14 cellular contexts compared by ENCODE assay signal in the genomic region with DNA sequence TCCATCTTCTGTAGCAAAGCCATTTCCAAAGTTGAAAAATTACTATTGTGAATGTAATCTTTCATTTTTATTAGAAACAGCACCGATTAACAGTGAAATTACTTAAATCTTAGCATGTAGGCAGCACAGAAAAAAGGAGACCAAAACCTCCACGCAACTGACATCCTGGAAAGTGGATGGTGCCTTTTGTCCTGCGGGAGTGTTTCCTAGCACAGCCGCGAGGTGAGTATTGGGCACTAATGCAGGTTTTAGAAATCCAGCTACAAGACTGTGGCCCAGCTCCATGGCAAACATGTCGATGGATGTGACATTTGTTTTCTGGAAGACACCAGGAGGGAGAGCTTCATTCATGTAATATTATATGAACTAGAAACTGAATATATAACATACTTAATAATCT.
A peak's percentile ranks its signal among the peaks of the same experiment; 100 is the strongest.
DNase-seq lines count a peak whose midpoint lies in the region; ATAC-seq and TF ChIP-seq lines count a peak whose summit lies in the region.
"Had no signal": no experiment of that assay in that cellular context is flagged by ENCODE, and none has a peak within 500 bp of the region (broad histone marks: within the 10 kb centered on the region; RNA-seq: fewer than 3 reads in every experiment).

No MANE protein-coding gene starts in this region.

- H3K9me2 ChIP-seq in OCI-LY7 (ENCODE audit: insufficient read depth, low read length): no peaks in the 10 kb centered on the region

- TF ChIP-seq CTCF in CD4-positive, alpha-beta T cell (IDR thresholded peaks at IDR 0.05): no peak
- TF ChIP-seq CTCF in OCI-LY7 (conservative IDR thresholded peaks at IDR 0.05; ENCODE audit: low read length) (no peak), glutamatergic neuron (IDR thresholded peaks at IDR 0.05; ENCODE audit: partially characterized antibody, unreplicated experiment) (no peak), Caco-2 (IDR thresholded peaks at IDR 0.05; ENCODE audit: insufficient read depth in 1 of 2, low read depth in 1 of 2, low read length in 1 of 2, severe bottlenecking in 1 of 2, unreplicated experiment in 1 of 2) (no peak)

- H3K4me1 Mint-ChIP-seq in CD4-positive, alpha-beta T cell (ENCODE audit: low read depth): peaks cover 17% of the 10 kb centered on the region
- H3K4me1 Mint-ChIP-seq in glutamatergic neuron (ENCODE audit: low read depth, unreplicated experiment) (peaks cover 56% of the 10 kb centered on the region), Caco-2 (ENCODE audit: low read depth, unreplicated experiment) (no peaks in the 10 kb centered on the region)
- peaks cover 33% of the 10 kb centered on the region for H3K4me1 Mint-ChIP-seq in stimulated activated effector memory CD8-positive, alpha-beta T cell treated with anti-CD3 and anti-CD28 coated beads, Interleukin-12 subunit alpha, Interleukin-12 subunit beta, amount 100 ng/mL, for 72 hours

- H3K27me3 Mint-ChIP-seq in CD4-positive, alpha-beta T cell: no peaks in the 10 kb centered on the region
- H3K27me3 Mint-ChIP-seq in glutamatergic neuron (ENCODE audit: unreplicated experiment): peaks cover 10% of the 10 kb centered on the region
- no peaks in the 10 kb centered on the region for H3K27me3 Mint-ChIP-seq in Caco-2 (ENCODE audit: insufficient read depth, unreplicated experiment)
- H3K27me3 Mint-ChIP-seq: CD4-positive, alpha-beta memory T cell had no signal

- H3K9me3 ChIP-seq in CD4-positive, alpha-beta T cell (ENCODE audit: control insufficient read depth, low read length): no peaks in the 10 kb centered on the region
- H3K9me3 ChIP-seq in OCI-LY7 (ENCODE audit: low read length) (no peaks in the 10 kb centered on the region), Caco-2 (no peaks in the 10 kb centered on the region)

- peak overlapping the region; percentile 17 for H3K27ac Mint-ChIP-seq in CD4-positive, alpha-beta T cell
- H3K27ac Mint-ChIP-seq in glutamatergic neuron (ENCODE audit: unreplicated experiment) (peak overlapping the region; percentile 31), Caco-2 (ENCODE audit: unreplicated experiment) (no peak overlapping the region)
- peak overlapping the region; percentile 77 for H3K27ac Mint-ChIP-seq in stimulated activated effector memory CD8-positive, alpha-beta T cell treated with anti-CD3 and anti-CD28 coated beads, Interleukin-12 subunit alpha, Interleukin-12 subunit beta, amount 100 ng/mL, for 72 hours
- H3K27ac Mint-ChIP-seq: H9 had no signal

- POLR2A ChIA-PET in CD4-positive, alpha-beta T cell (lab: Charles Lee): interaction anchor here (0.6 kb wide), 1 partner anchor 38 kb away, joined by 3 read pairs; no protein-coding TSS in a partner anchor
- POLR2A ChIA-PET in OCI-LY7 (lab: Charles Lee) (interaction anchor here (0.6 to 1.2 kb wide), 2 partner anchors 9 to 85 kb away, joined by 4 to 8 read pairs; no protein-coding TSS in a partner anchor), Caco-2 (lab: Charles Lee) (no interaction called here)

- intact Hi-C loops in CD4-positive, alpha-beta T cell (cut with DNase I, micrococcal nuclease): no loop called here
- intact Hi-C loops in OCI-LY7 (cut with micrococcal nuclease; ENCODE audit: unreplicated experiment) (loop anchor here (1.0 kb wide), 1 partner anchor 8 kb away; no protein-coding TSS in a partner anchor), Caco-2 (cut with micrococcal nuclease; ENCODE audit: unreplicated experiment) (no loop called here)

- H3K36me3 Mint-ChIP-seq in CD4-positive, alpha-beta T cell (ENCODE audit: low read depth): peaks cover 63% of the 10 kb centered on the region
- H3K36me3 Mint-ChIP-seq in glutamatergic neuron (ENCODE audit: unreplicated experiment): no peaks in the 10 kb centered on the region
- H3K36me3 Mint-ChIP-seq in stimulated activated effector memory CD8-positive, alpha-beta T cell treated with anti-CD3 and anti-CD28 coated beads, Interleukin-12 subunit alpha, Interleukin-12 subunit beta, amount 100 ng/mL, for 72 hours: peaks cover 35% of the 10 kb centered on the region
- no peaks in the 10 kb centered on the region for H3K36me3 Mint-ChIP-seq in Caco-2 (ENCODE audit: insufficient read depth, unreplicated experiment)

- no peak for ATAC-seq in CD4-positive, alpha-beta T cell (ENCODE audit: poor library complexity)
- no peak for ATAC-seq in stimulated activated effector memory CD8-positive, alpha-beta T cell treated with anti-CD3 and anti-CD28 coated beads, Interleukin-12 subunit alpha, Interleukin-12 subunit beta, amount 100 ng/mL, for 72 hours
- ATAC-seq in GM18511 (IDR thresholded peaks at IDR 0.05; ENCODE audit: unreplicated experiment): no peak
- ATAC-seq: HepG2 had no signal

- peak overlapping the region; percentile 69 for H3K4me2 ChIP-seq in OCI-LY7 (ENCODE audit: low read length)

- peak overlapping the region; percentile 34 for H3K4me3 ChIP-seq in OCI-LY7 (ENCODE audit: low read depth, low read length, poor library complexity, severe bottlenecking)
- no peak overlapping the region for H3K4me3 ChIP-seq in Caco-2 (ENCODE audit: low read depth, low read length)

- no peaks in the 10 kb centered on the region for H3K27me3 ChIP-seq in CD4-positive, alpha-beta T cell (ENCODE audit: control insufficient read depth, insufficient read depth, low read length)
- H3K27me3 ChIP-seq in Caco-2 (replicated peaks; ENCODE audit: control insufficient read depth, insufficient read depth, low read length): no peaks in the 10 kb centered on the region

- no peak overlapping the region for H3K4me3 Mint-ChIP-seq in CD4-positive, alpha-beta T cell
- H3K4me3 Mint-ChIP-seq in glutamatergic neuron (ENCODE audit: unreplicated experiment) (no peak overlapping the region), Caco-2 (ENCODE audit: unreplicated experiment) (no peak overlapping the region)
- no peak overlapping the region for H3K4me3 Mint-ChIP-seq in stimulated activated effector memory CD8-positive, alpha-beta T cell treated with anti-CD3 and anti-CD28 coated beads, Interleukin-12 subunit alpha, Interleukin-12 subunit beta, amount 100 ng/mL, for 72 hours
- H3K4me3 Mint-ChIP-seq: CD4-positive, alpha-beta memory T cell; H9 had no signal

- no peak for DNase-seq in CD4-positive, alpha-beta T cell
- no peak for DNase-seq in OCI-LY7 (ENCODE audit: low spot score)
- DNase-seq in glutamatergic neuron: no peak
- no peak for DNase-seq in stimulated activated effector memory CD8-positive, alpha-beta T cell treated with anti-CD3 and anti-CD28 coated beads, Interleukin-12 subunit alpha, Interleukin-12 subunit beta, amount 100 ng/mL, for 72 hours (ENCODE audit: low spot score in 2 of 2)
- no peak for DNase-seq in Caco-2
- DNase-seq in KBM-7: no peak
- DNase-seq: AML-193; CD4-positive, alpha-beta memory T cell; H9; Kasumi-1; NCI-H1930; NCI-H510A treated with DMSO at 0.1 percent for 48 hours had no signal

- H3K79me2 ChIP-seq in OCI-LY7 (ENCODE audit: insufficient read depth, low read depth, low read length): no peaks in the 10 kb centered on the region

- H2AFZ ChIP-seq in OCI-LY7 (ENCODE audit: low read length): no peak overlapping the region

- CTCF ChIA-PET in CD4-positive, alpha-beta T cell (lab: Charles Lee): no interaction called here
- CTCF ChIA-PET in OCI-LY7 (lab: Charles Lee; ENCODE audit: unreplicated experiment): no interaction called here
- CTCF ChIA-PET in Caco-2 (lab: Charles Lee): no interaction called here

- peaks cover 53% of the 10 kb centered on the region for H3K4me1 ChIP-seq in OCI-LY7 (ENCODE audit: insufficient read depth, low read length, poor library complexity, severe bottlenecking)
- H3K4me1 ChIP-seq in Caco-2: no peaks in the 10 kb centered on the region

- in situ Hi-C loops in KBM-7 (cut with MboI; ENCODE audit: low pct_unique_long_range_greater_than_20kb, low sequenced_read_pairs): no loop called here

- H3K9me3 Mint-ChIP-seq in CD4-positive, alpha-beta T cell: no peaks in the 10 kb centered on the region
- H3K9me3 Mint-ChIP-seq in glutamatergic neuron (ENCODE audit: unreplicated experiment): peaks cover 4% of the 10 kb centered on the region
- H3K9me3 Mint-ChIP-seq in stimulated activated effector memory CD8-positive, alpha-beta T cell treated with anti-CD3 and anti-CD28 coated beads, Interleukin-12 subunit alpha, Interleukin-12 subunit beta, amount 100 ng/mL, for 72 hours: no peaks in the 10 kb centered on the region
- no peaks in the 10 kb centered on the region for H3K9me3 Mint-ChIP-seq in Caco-2 (ENCODE audit: unreplicated experiment)
- H3K9me3 Mint-ChIP-seq: H9 had no signal

- H3K36me3 ChIP-seq in OCI-LY7 (ENCODE audit: insufficient read depth, low read length) (no peaks in the 10 kb centered on the region), Caco-2 (ENCODE audit: control insufficient read depth, insufficient read depth, low read length) (no peaks in the 10 kb centered on the region)

- H4K20me1 ChIP-seq in OCI-LY7 (ENCODE audit: insufficient read depth, low read length): no peaks in the 10 kb centered on the region

- BruUV-seq in OCI-LY7 (replicated peaks; lab: Mats Ljungman, UMichigan): no TSS peak
- BruUV-seq in Caco-2 (replicated peaks; lab: Mats Ljungman, UMichigan): no TSS peak

- no peak overlapping the region for H3K27ac ChIP-seq in CD4-positive, alpha-beta T cell (ENCODE audit: low read depth, low read length)
- peak overlapping the region; percentile 72 for H3K27ac ChIP-seq in OCI-LY7 (ENCODE audit: low read depth, low read length, poor library complexity, severe bottlenecking)
